Comparison of ENCODE assay signal across 9 cellular contexts in genomic region chr12:120783197-120783596, GRCh38.
DNase-seq lines count a peak whose midpoint lies in the region; ATAC-seq lines count a peak whose summit lies in the region.
"Had no signal": no experiment of that assay in that cellular context is flagged by ENCODE, and none has a peak within 500 bp of the region (broad histone marks: within the 10 kb centered on the region; RNA-seq: fewer than 3 reads in every experiment).

No MANE protein-coding gene starts in this region.

- peaks cover 30% of the 10 kb centered on the region for H3K4me1 Mint-ChIP-seq in central memory CD8-positive, alpha-beta T cell

- peak overlapping the region; percentile 78 for H3K27ac Mint-ChIP-seq in central memory CD8-positive, alpha-beta T cell (ENCODE audit: low read depth)

- H3K27me3 Mint-ChIP-seq in central memory CD8-positive, alpha-beta T cell = no peaks in the 10 kb centered on the region

- H3K9me3 Mint-ChIP-seq in central memory CD8-positive, alpha-beta T cell = no peaks in the 10 kb centered on the region

- DNase-seq in EL = peak; percentile 72
- DNase-seq in NCI-H226 = peak; percentile 44
- DNase-seq in central memory CD8-positive, alpha-beta T cell (ENCODE audit: low spot score in 2 of 2) = no peak
- peak; percentile 34 for DNase-seq in non-pigmented ciliary epithelial cell (ENCODE audit: low read depth)
- DNase-seq in NCI-H187 (lab: John Stamatoyannopoulos, UW) = no peak
- no peak for DNase-seq in NCI-H2029 treated with DMSO at 0.1 percent for 48 hours (lab: John Stamatoyannopoulos, UW)
- DNase-seq: NCI-H446 treated with DMSO at 0.1 percent for 48 hours, substantia nigra had no signal

- peaks cover 33% of the 10 kb centered on the region for H3K36me3 Mint-ChIP-seq in central memory CD8-positive, alpha-beta T cell (ENCODE audit: insufficient read depth)

- H3K4me3 Mint-ChIP-seq in central memory CD8-positive, alpha-beta T cell = no peak overlapping the region

- ATAC-seq in central memory CD8-positive, alpha-beta T cell (replicated peaks; ENCODE audit: extremely low read depth, poor library complexity, severe bottlenecking) = no peak
- ATAC-seq in GM18907 (IDR thresholded peaks at IDR 0.05; ENCODE audit: unreplicated experiment) = no peak

Comparison
In these comparisons a context has a peak if more than half of its experiments do, and no peak if none do; other contexts are left out.
1. DNase-seq: peak in EL (single experiment), NCI-H226 (single experiment) and non-pigmented ciliary epithelial cell (single experiment); none in central memory CD8-positive, alpha-beta T cell (0 of 2), NCI-H187 (0 of 2) and NCI-H2029 treated with DMSO at 0.1 percent for 48 hours (single experiment).